ENCODE assay signal across 8 cellular contexts in the genomic region with DNA sequence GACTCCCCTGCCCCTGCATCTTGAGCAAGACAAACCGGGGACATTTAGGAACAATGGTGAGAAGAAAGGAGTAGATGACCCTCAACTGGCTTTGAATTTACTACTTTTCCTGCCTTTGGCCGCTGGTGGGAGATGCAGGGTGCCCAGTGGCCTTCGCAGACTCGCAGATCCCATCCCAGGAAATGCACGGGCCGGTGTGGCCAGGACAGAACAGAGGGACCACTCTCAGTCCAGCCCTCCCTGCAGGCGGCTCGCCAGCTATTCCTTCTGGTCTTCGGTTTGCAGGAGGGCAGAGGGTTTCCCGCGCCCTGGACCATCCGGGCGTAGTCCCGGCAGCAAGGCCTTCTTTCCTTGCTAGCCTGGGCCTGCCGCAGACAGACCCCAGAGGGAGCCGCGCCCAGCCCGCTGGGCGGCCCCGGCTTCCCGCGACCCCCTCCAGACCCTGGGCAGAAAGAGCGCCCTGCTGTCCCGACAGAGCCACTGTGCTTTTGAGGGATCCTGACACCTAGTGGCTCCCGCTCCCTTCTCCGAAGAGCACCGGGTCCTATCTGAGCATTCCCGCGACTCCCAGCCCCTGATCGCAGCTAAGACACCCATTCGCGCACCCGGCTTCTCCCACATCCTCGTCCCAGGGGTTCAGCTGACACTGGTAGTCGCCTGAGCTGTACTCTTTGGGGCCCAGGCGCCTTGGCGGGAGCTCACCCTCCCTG. TPM values are rescaled to one million over a fixed set of nuclear protein-coding genes. Genes with fewer than 3 reads are reported as not detected.
DNase-seq lines count a peak whose midpoint lies in the region; ATAC-seq lines count a peak whose summit lies in the region.

No MANE protein-coding gene starts in this region.

- no peak for DNase-seq in activated T-cell treated with anti-CD3 and anti-CD28 coated beads, Interleukin-2, amount 50 U/mL, for 72 hours
- no peak for DNase-seq in activated T-cell treated with anti-CD3 and anti-CD28 coated beads, Interleukin-2, amount 50 U/mL, for 1 hour
- peak; percentile 27 for DNase-seq in adipocyte (ENCODE audit: low read depth)
- peak; percentile 63 for DNase-seq in iPS-NIHi7 (ENCODE audit: extremely low spot score)
- no peak for DNase-seq in stimulated activated naive CD8-positive, alpha-beta T cell treated with anti-CD3 and anti-CD28 coated beads, Interleukin-15, Interleukin-2, amounts not matched to agents 100 U/mL and 50 U/mL, for 24 hours

- peak; percentile 3 to 45 for ATAC-seq in activated T-cell treated with anti-CD3 and anti-CD28 coated beads, Interleukin-2, amount 50 U/mL, for 72 hours (replicated peaks in 1 of 2)
- peak; percentile 26 for ATAC-seq in stimulated activated naive CD8-positive, alpha-beta T cell treated with anti-CD3 and anti-CD28 coated beads, Interleukin-15, Interleukin-2, amounts not matched to agents 100 U/mL and 50 U/mL, for 24 hours
- ATAC-seq in HG03045 (IDR thresholded peaks at IDR 0.05; ENCODE audit: unreplicated experiment) (no peak), GM21367 (IDR thresholded peaks at IDR 0.05; ENCODE audit: unreplicated experiment) (no peak), HG03097 (IDR thresholded peaks at IDR 0.05; ENCODE audit: low FRiP score, unreplicated experiment) (no peak)

- peak overlapping the region; percentile 70 to 71 for H3K4me3 Mint-ChIP-seq in activated T-cell treated with anti-CD3 and anti-CD28 coated beads, Interleukin-2, amount 50 U/mL, for 72 hours

- no peak overlapping the region for H3K9ac ChIP-seq in adipocyte (ENCODE audit: low read length)

- H3K27ac Mint-ChIP-seq in activated T-cell treated with anti-CD3 and anti-CD28 coated beads, Interleukin-2, amount 50 U/mL, for 72 hours = no peak overlapping the region

- peaks cover 33% of the 10 kb centered on the region for H3K27me3 Mint-ChIP-seq in activated T-cell treated with anti-CD3 and anti-CD28 coated beads, Interleukin-2, amount 50 U/mL, for 72 hours (ENCODE audit: low read depth)

- H3K27me3 ChIP-seq in adipocyte (replicated peaks; ENCODE audit: control insufficient read depth, insufficient read depth, low read length) = peaks cover 52% of the 10 kb centered on the region

- peaks cover 9% of the 10 kb centered on the region for H3K4me1 ChIP-seq in adipocyte (ENCODE audit: control insufficient read depth, insufficient read depth, low read length)

- no peak overlapping the region for H3K4me3 ChIP-seq in adipocyte (ENCODE audit: low read length)

- peaks cover 2 to 3% of the 10 kb centered on the region in 2 donors for H3K36me3 Mint-ChIP-seq in activated T-cell treated with anti-CD3 and anti-CD28 coated beads, Interleukin-2, amount 50 U/mL, for 72 hours (ENCODE audit: insufficient read depth in 2 of 2)

- H3K9me3 ChIP-seq in adipocyte (ENCODE audit: control insufficient read depth, low read length) = no peaks in the 10 kb centered on the region

- no peaks in the 10 kb centered on the region for H3K36me3 ChIP-seq in adipocyte (ENCODE audit: control insufficient read depth, insufficient read depth, low read length, severe bottlenecking)

- H3K9me3 Mint-ChIP-seq in activated T-cell treated with anti-CD3 and anti-CD28 coated beads, Interleukin-2, amount 50 U/mL, for 72 hours = peaks cover 2% of the 10 kb centered on the region in 2 donors

- peaks cover 16% of the 10 kb centered on the region for H3K4me1 Mint-ChIP-seq in activated T-cell treated with anti-CD3 and anti-CD28 coated beads, Interleukin-2, amount 50 U/mL, for 72 hours (ENCODE audit: low read depth)

RNA-seq across cellular contexts. Expression of a gene that starts 1.2 kb away (rescaled TPM):
- total RNA-seq in activated T-cell treated with anti-CD3 and anti-CD28 coated beads, Interleukin-2, amount 50 U/mL, for 72 hours = not detected

RNA-seq across cellular contexts. Expression of a gene that starts 19.1 kb away (rescaled TPM):
- total RNA-seq in activated T-cell treated with anti-CD3 and anti-CD28 coated beads, Interleukin-2, amount 50 U/mL, for 72 hours = 10 to 100 TPM in 1 of 2 donors, 1 to 10 TPM in 1; 8.5 to 12.3 TPM

RNA-seq across cellular contexts. Expression of a gene that starts 19.3 kb away (rescaled TPM):
- 10 to 100 TPM; 65.0 to 67.6 TPM for total RNA-seq in activated T-cell treated with anti-CD3 and anti-CD28 coated beads, Interleukin-2, amount 50 U/mL, for 72 hours

Comparison
In these comparisons a context has a peak if more than half of its experiments do, and no peak if none do; other contexts are left out.
1. ATAC-seq: peak in activated T-cell treated with anti-CD3 and anti-CD28 coated beads, Interleukin-2, amount 50 U/mL, for 72 hours (2 of 2) and stimulated activated naive CD8-positive, alpha-beta T cell treated with anti-CD3 and anti-CD28 coated beads, Interleukin-15, Interleukin-2, amounts not matched to agents 100 U/mL and 50 U/mL, for 24 hours (single experiment); none in HG03045 (single experiment), GM21367 (single experiment) and HG03097 (single experiment).
2. DNase-seq: peak in adipocyte (single experiment) and iPS-NIHi7 (single experiment); none in activated T-cell treated with anti-CD3 and anti-CD28 coated beads, Interleukin-2, amount 50 U/mL, for 72 hours (0 of 2), activated T-cell treated with anti-CD3 and anti-CD28 coated beads, Interleukin-2, amount 50 U/mL, for 1 hour (single experiment) and stimulated activated naive CD8-positive, alpha-beta T cell treated with anti-CD3 and anti-CD28 coated beads, Interleukin-15, Interleukin-2, amounts not matched to agents 100 U/mL and 50 U/mL, for 24 hours (single experiment).